In the genomic region with DNA sequence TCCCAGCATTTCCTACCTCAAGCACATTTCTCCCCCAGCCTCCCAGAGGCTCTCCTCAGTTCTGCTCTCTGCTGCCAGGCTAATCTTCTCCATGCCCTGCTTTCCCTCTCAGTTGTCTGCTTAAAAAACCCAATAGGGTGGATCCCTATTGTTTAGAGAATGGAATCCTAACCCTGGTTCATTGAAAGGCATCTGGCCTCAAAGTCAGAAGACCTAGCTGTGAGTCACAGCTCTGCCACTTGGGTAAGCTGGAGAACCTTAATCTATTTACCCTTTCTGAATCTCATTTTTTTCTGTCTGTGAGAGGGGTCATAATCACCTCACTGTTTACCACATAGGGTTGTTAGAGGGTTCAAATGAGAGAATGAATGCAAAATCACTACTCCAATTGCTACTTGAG, we compare ENCODE assay signal across 1 cellular context.
TF ChIP-seq lines count a peak whose summit lies in the region.

No MANE protein-coding gene starts in this region.

TF ChIP-seq in GM23338, 12 proteins besides CTCF, POLR2A, EP300 and RAD21:
- TF ChIP-seq ZNF462 (CRISPR knock-in tag; IDR thresholded peaks at IDR 0.05) (no peak), EZH2phosphoT487 (IDR thresholded peaks at IDR 0.05; ENCODE audit: unreplicated experiment) (no peak), REST (IDR thresholded peaks at IDR 0.05; ENCODE audit: unreplicated experiment) (no peak), ZNF114 (CRISPR knock-in tag; IDR thresholded peaks at IDR 0.05) (no peak)
